8 cellular contexts compared by ENCODE assay signal in genomic region chr19:47599671-47600245, GRCh38. TPM values are rescaled to one million over a fixed set of nuclear protein-coding genes. Genes with fewer than 3 reads are reported as not detected.
A peak's percentile ranks its signal among the peaks of the same experiment; 100 is the strongest.
DNase-seq lines count a peak whose midpoint lies in the region; ATAC-seq, FAIRE-seq and TF ChIP-seq lines count a peak whose summit lies in the region.
"Not testable (repeated sequence)": the region's sequence is repeated elsewhere in the genome, so short reads cannot be mapped to it uniquely, and the experiment has no call there.

No MANE protein-coding gene starts in this region.

- not testable (repeated sequence) for H3K9me2 ChIP-seq in GM23248 (ENCODE audit: insufficient read depth)

- not testable (repeated sequence) for H3K27me3 ChIP-seq in GM23248 (replicated peaks; ENCODE audit: insufficient read depth); heart left ventricle; muscle layer of colon (ENCODE audit: control insufficient read depth in 1 of 2, insufficient read depth in 2 of 2, low read length in 2 of 2); small intestine (ENCODE audit: control insufficient read depth in 2 of 2, insufficient read depth in 2 of 2, low read length in 2 of 2)

- H3K4me2 ChIP-seq in GM23248 (ENCODE audit: unreplicated experiment) = peak overlapping the region; percentile 89

- peak overlapping the region; percentile 82 for H3K9ac ChIP-seq in GM23248
- not testable (repeated sequence) for H3K9ac ChIP-seq in muscle layer of colon (ENCODE audit: low read length)

- H3K4me1 ChIP-seq in GM23248 (ENCODE audit: insufficient read depth) (peaks cover 15% of the 10 kb centered on the region; the same call in 1 of the 2 replicates), heart left ventricle (peaks cover 0 to 40% (median 18%) of the 10 kb centered on the region in 12 donors)
- not testable (repeated sequence) for H3K4me1 ChIP-seq in muscle layer of colon (ENCODE audit: insufficient read depth, low read length); small intestine (ENCODE audit: control insufficient read depth in 2 of 2, insufficient read depth in 1 of 2, low read depth in 1 of 2, low read length in 1 of 2)

- intact Hi-C loops in heart left ventricle (cut with DNase I) = loop anchor here in 9 of 10 donors (1.0 to 10.0 kb wide), 9 partner anchors 9 to 325 kb away; partner anchors contain the start of genes NAPA (in 5 of the 9) and INAFM1 (in 1 of the 9)

- not testable (repeated sequence) for H4K20me1 ChIP-seq in GM23248 (ENCODE audit: insufficient read depth)

- not testable (repeated sequence) for H3K36me3 ChIP-seq in GM23248 (ENCODE audit: low read depth); heart left ventricle; muscle layer of colon (ENCODE audit: insufficient read depth, low read length); small intestine (ENCODE audit: control insufficient read depth in 2 of 2, insufficient read depth in 2 of 2, low read length in 2 of 2)

- H3K36me3 Mint-ChIP-seq in activated CD8-positive, alpha-beta memory T cell treated with anti-CD3 and anti-CD28 coated beads, Interleukin-2, amount 10 ng/mL, durations not matched to agents 7 days and 5 days = not testable (repeated sequence)

- H2AFZ ChIP-seq in GM23248 = peak overlapping the region; percentile 55

- not testable (repeated sequence) for H3K27me3 Mint-ChIP-seq in activated CD8-positive, alpha-beta memory T cell treated with anti-CD3 and anti-CD28 coated beads, Interleukin-2, amount 10 ng/mL, durations not matched to agents 7 days and 5 days

- H3K27ac ChIP-seq in GM23248 (peak overlapping the region; percentile 75), heart left ventricle (peak overlapping the region in 11 of 12 donors; percentile 48 to 95 (median 75)), muscle layer of colon (ENCODE audit: low read depth, low read length) (peak overlapping the region; percentile 94), small intestine (ENCODE audit: low read depth in 1 of 2, low read length in 1 of 2) (peak overlapping the region; percentile 43 to 86)

- FAIRE-seq in small intestine (lab: Jason Lieb, UNC) = not testable (repeated sequence)

- ATAC-seq in activated CD8-positive, alpha-beta memory T cell treated with anti-CD3 and anti-CD28 coated beads, Interleukin-2, amount 10 ng/mL, durations not matched to agents 7 days and 5 days; heart left ventricle: not testable (repeated sequence)

- in situ Hi-C loops in ACHN (cut with HindIII; ENCODE audit: low pct_ligation_motif_present, low pct_unique_long_range_greater_than_20kb, low sequenced_read_pairs); GM23248 (cut with MboI): not testable (repeated sequence)

- not testable (repeated sequence) for H3K9me3 ChIP-seq in GM23248 (ENCODE audit: low read depth); heart left ventricle; muscle layer of colon (ENCODE audit: low read length); small intestine (ENCODE audit: control insufficient read depth, low read depth)

- WGBS in GM23248 (ENCODE audit: low coverage in 1 of 2, low lambda C conversion rate in 2 of 2, missing lambda C conversion rate in 2 of 2), 2 experiments = 32 to 33% methylated on average over 25 of the region's 25 CpGs
- WGBS in heart left ventricle, 4 donors = 35 to 44% (median 39%) methylated on average over 25 of the region's 25 CpGs
- WGBS in small intestine, 3 donors = 37 to 40% (median 40%) methylated on average over 25 of the region's 25 CpGs

- H3K9me3 Mint-ChIP-seq in activated CD8-positive, alpha-beta memory T cell treated with anti-CD3 and anti-CD28 coated beads, Interleukin-2, amount 10 ng/mL, durations not matched to agents 7 days and 5 days (ENCODE audit: low read depth) = not testable (repeated sequence)

- CTCF ChIA-PET in activated CD8-positive, alpha-beta memory T cell treated with anti-CD3 and anti-CD28 coated beads, Interleukin-2, amount 10 ng/mL, durations not matched to agents 7 days and 5 days (lab: Charles Lee) = interaction anchor here (1.2 to 2.5 kb wide), 8 partner anchors 8 to 165 kb away, joined by 3 to 20 read pairs (median 6); partner anchors contain the start of genes BICRA and NAPA

- TF ChIP-seq POLR2A in heart left ventricle (IDR thresholded peaks at IDR 0.05) = not testable (repeated sequence)

- H3F3A ChIP-seq in GM23248 (ENCODE audit: insufficient read depth) = peaks cover 37% of the 10 kb centered on the region

- peak overlapping the region; percentile 91 for H3K27ac Mint-ChIP-seq in activated CD8-positive, alpha-beta memory T cell treated with anti-CD3 and anti-CD28 coated beads, Interleukin-2, amount 10 ng/mL, durations not matched to agents 7 days and 5 days

- H3K4me1 Mint-ChIP-seq in activated CD8-positive, alpha-beta memory T cell treated with anti-CD3 and anti-CD28 coated beads, Interleukin-2, amount 10 ng/mL, durations not matched to agents 7 days and 5 days = peaks cover 46% of the 10 kb centered on the region

- peak overlapping the region; percentile 78 for H3K4me3 Mint-ChIP-seq in activated CD8-positive, alpha-beta memory T cell treated with anti-CD3 and anti-CD28 coated beads, Interleukin-2, amount 10 ng/mL, durations not matched to agents 7 days and 5 days

- not testable (repeated sequence) for TF ChIP-seq CTCF in choroid plexus epithelial cell (conservative IDR thresholded peaks at IDR 0.05; ENCODE audit: low read depth, low read length); heart left ventricle (IDR thresholded peaks at IDR 0.05)

- H3K79me2 ChIP-seq in GM23248 (ENCODE audit: insufficient read depth) = not testable (repeated sequence)

- H3K4me3 ChIP-seq in GM23248 (peak overlapping the region; percentile 79), choroid plexus epithelial cell (ENCODE audit: low read depth, low read length) (peak overlapping the region; percentile 66), heart left ventricle (peak overlapping the region in 11 of 12 donors; percentile 9 to 76 (median 67)), muscle layer of colon (ENCODE audit: low read depth in 1 of 2, low read length in 2 of 2) (peak overlapping the region; percentile 44 to 49), small intestine (ENCODE audit: low read depth in 1 of 2, low read length in 2 of 2) (peak overlapping the region in 1 of 2 donors; percentile 14)

- DNase-seq in ACHN (peak; percentile 22), NOMO-1 treated with DMSO at 0.1 percent for 48 hours (lab: John Stamatoyannopoulos, UW; ENCODE audit: unreplicated experiment) (peak; percentile 45)
- not testable (repeated sequence) for DNase-seq in GM23248; activated CD8-positive, alpha-beta memory T cell treated with anti-CD3 and anti-CD28 coated beads, Interleukin-2, amount 10 ng/mL, durations not matched to agents 7 days and 5 days; choroid plexus epithelial cell (ENCODE audit: low read depth); heart left ventricle; small intestine

RNA-seq across cellular contexts. Expression of gene BICRA, which starts 9.2 kb away (rescaled TPM):
- 0.86 and 3.8 TPM in 2 replicates for total RNA-seq in GM23248 (2014; rRNA removed; shearing (Covaris generic))
- 0.81 and 1.1 TPM in 2 replicates for polyA plus RNA-seq in GM23248 (2016; fragmentation: Nextera tagmentation; extraction: Ambion mirVana)
- 10 to 100 TPM; 16.6 to 20.7 TPM for total RNA-seq in activated CD8-positive, alpha-beta memory T cell treated with anti-CD3 and anti-CD28 coated beads, Interleukin-2, amount 10 ng/mL, durations not matched to agents 7 days and 5 days
- total RNA-seq in heart left ventricle = 10 to 100 TPM in 3 of 9 donors, 1 to 10 TPM in 6; 5.3 to 14.5 (median 8.7) TPM
- polyA plus RNA-seq in heart left ventricle = 1 to 10 TPM; 7.2 to 7.6 TPM
- 1 to 10 TPM; 4.3 to 8.7 (median 8.1) TPM for polyA plus RNA-seq in small intestine

RNA-seq across cellular contexts. Expression of gene ZNF541, which starts 26.8 kb away (rescaled TPM):
- not detected in 2 replicates for total RNA-seq in GM23248 (2014; rRNA removed; shearing (Covaris generic))
- 0.11 and 0.15 TPM in 2 replicates for polyA plus RNA-seq in GM23248 (2016; fragmentation: Nextera tagmentation; extraction: Ambion mirVana)
- under 1 TPM; 0.32 to 0.40 TPM for total RNA-seq in activated CD8-positive, alpha-beta memory T cell treated with anti-CD3 and anti-CD28 coated beads, Interleukin-2, amount 10 ng/mL, durations not matched to agents 7 days and 5 days
- total RNA-seq in heart left ventricle = 1 to 10 TPM in 6 of 9 donors, under 1 TPM in 3; 0.63 to 3.8 (median 1.1) TPM
- polyA plus RNA-seq in heart left ventricle = 1 to 10 TPM in 1 of 2 donors, under 1 TPM in 1; 0.15 to 1.1 TPM
- under 1 TPM in 1 of 3 donors, not detected in 2; 0.30 TPM for polyA plus RNA-seq in small intestine
